9 cellular contexts compared by ENCODE assay signal in the genomic region with DNA sequence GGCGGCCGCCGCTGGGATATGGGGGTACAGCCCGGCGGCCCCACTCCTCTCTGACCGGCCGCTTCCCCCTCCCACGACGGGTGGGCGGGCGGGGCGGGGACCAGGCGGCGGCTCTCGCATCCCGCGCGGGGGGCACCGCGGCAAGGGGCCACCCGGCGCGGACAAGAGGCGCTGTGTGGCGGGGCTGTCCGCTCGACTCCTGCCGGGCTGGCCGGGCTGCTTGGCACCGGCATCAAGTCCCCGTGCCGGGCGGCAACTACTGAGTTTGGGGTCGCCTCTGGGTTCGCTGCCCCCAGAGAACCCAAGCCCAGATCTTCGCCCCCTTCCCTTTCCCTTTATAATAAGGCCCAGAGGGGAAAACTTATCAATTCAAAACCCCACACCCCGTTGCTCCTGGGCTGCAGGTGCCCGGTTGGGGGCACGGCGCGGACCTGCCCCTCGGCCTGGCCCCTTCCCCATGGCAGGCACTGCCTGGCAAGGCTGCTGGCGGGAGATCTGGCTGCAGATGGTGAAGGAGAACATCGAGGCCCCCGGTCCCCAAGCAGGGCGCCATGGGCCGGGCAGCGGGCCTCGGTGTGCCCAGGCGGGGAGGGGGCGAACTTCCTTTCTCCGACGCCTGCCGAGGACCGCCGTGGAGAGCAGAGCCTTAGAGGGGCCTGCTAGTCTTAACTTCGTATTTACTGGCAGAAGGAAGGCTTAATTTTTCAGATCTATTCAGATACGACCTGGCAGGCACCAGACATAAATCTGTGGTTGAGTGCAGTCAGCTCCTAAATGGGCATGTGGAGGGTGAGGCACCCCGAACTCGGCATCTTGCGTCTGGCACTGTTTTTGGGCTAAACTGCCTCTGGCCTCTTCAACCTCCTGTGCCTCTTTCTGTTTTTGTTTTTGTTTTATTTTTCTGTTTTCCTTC. TPM values are rescaled to one million over a fixed set of nuclear protein-coding genes. Genes with fewer than 3 reads are reported as not detected.
DNase-seq lines count a peak whose midpoint lies in the region; ATAC-seq and TF ChIP-seq lines count a peak whose summit lies in the region.
"Had no signal": no experiment of that assay in that cellular context is flagged by ENCODE, and none has a peak within 500 bp of the region (broad histone marks: within the 10 kb centered on the region; RNA-seq: fewer than 3 reads in every experiment).

No MANE protein-coding gene starts in this region.

- H3K4me3 ChIP-seq in MG63 = peak overlapping the region; percentile 58

- intact Hi-C loops in CD4-positive, alpha-beta T cell (cut with DNase I, micrococcal nuclease) = loop anchor here (2.0 to 5.0 kb wide), 2 partner anchors 32 to 51 kb away; no protein-coding TSS in a partner anchor

- H3K27me3 ChIP-seq in CD4-positive, alpha-beta T cell (ENCODE audit: control insufficient read depth, insufficient read depth, low read length) = no peaks in the 10 kb centered on the region
- no peaks in the 10 kb centered on the region for H3K27me3 ChIP-seq in MG63

- peaks cover 47% of the 10 kb centered on the region for H3K4me1 Mint-ChIP-seq in CD4-positive, alpha-beta T cell (ENCODE audit: low read depth)
- peaks cover 22 to 27% of the 10 kb centered on the region in 2 donors for H3K4me1 Mint-ChIP-seq in effector memory CD8-positive, alpha-beta T cell (ENCODE audit: low read depth in 2 of 2)
- peaks cover 47% of the 10 kb centered on the region for H3K4me1 Mint-ChIP-seq in neural crest cell

- CTCF ChIA-PET in CD4-positive, alpha-beta T cell (lab: Charles Lee) = interaction anchor here (1.5 kb wide), 1 partner anchor 13 kb away, joined by 5 read pairs; no protein-coding TSS in a partner anchor

- H3K9me3 ChIP-seq in CD4-positive, alpha-beta T cell (ENCODE audit: control insufficient read depth, low read length) = no peaks in the 10 kb centered on the region
- H3K9me3 ChIP-seq in MG63 = no peaks in the 10 kb centered on the region

- H3K27me3 Mint-ChIP-seq in CD4-positive, alpha-beta T cell = no peaks in the 10 kb centered on the region
- peaks cover 0 to 15% of the 10 kb centered on the region in 2 donors for H3K27me3 Mint-ChIP-seq in effector memory CD8-positive, alpha-beta T cell
- H3K27me3 Mint-ChIP-seq in neural crest cell (ENCODE audit: low read depth) = no peaks in the 10 kb centered on the region

- no peaks in the 10 kb centered on the region for H3K9me3 Mint-ChIP-seq in CD4-positive, alpha-beta T cell
- H3K9me3 Mint-ChIP-seq in effector memory CD8-positive, alpha-beta T cell = no peaks in the 10 kb centered on the region
- no peaks in the 10 kb centered on the region for H3K9me3 Mint-ChIP-seq in neural crest cell

- H3K36me3 ChIP-seq in MG63 = no peaks in the 10 kb centered on the region

- peak in 2 of 10 experiments; percentile 19 to 27 for DNase-seq in CD4-positive, alpha-beta T cell
- DNase-seq in MG63 = no peak
- no peak for DNase-seq in effector memory CD8-positive, alpha-beta T cell
- no peak for DNase-seq in neural crest cell (ENCODE audit: low read depth, low spot score)
- DNase-seq in GM03348 (ENCODE audit: low spot score) = no peak

- H3K36me3 Mint-ChIP-seq in CD4-positive, alpha-beta T cell (ENCODE audit: low read depth) = peaks cover 8% of the 10 kb centered on the region
- H3K36me3 Mint-ChIP-seq in effector memory CD8-positive, alpha-beta T cell (ENCODE audit: insufficient read depth) = no peaks in the 10 kb centered on the region
- no peaks in the 10 kb centered on the region for H3K36me3 Mint-ChIP-seq in neural crest cell (ENCODE audit: low read depth)

- peak overlapping the region; percentile 99 for H3K27ac Mint-ChIP-seq in CD4-positive, alpha-beta T cell
- peak overlapping the region in 1 of 2 donors; percentile 82 for H3K27ac Mint-ChIP-seq in effector memory CD8-positive, alpha-beta T cell
- peak overlapping the region; percentile 28 for H3K27ac Mint-ChIP-seq in neural crest cell (ENCODE audit: unreplicated experiment)

- no peak for ATAC-seq in CD4-positive, alpha-beta T cell (ENCODE audit: poor library complexity)
- ATAC-seq in effector memory CD8-positive, alpha-beta T cell (replicated peaks) = no peak
- ATAC-seq in HG03175 (IDR thresholded peaks at IDR 0.05; ENCODE audit: unreplicated experiment) = no peak
- no peak for ATAC-seq in GM18861 (IDR thresholded peaks at IDR 0.05; ENCODE audit: unreplicated experiment)
- ATAC-seq in GM21515 (IDR thresholded peaks at IDR 0.05; ENCODE audit: unreplicated experiment) = no peak

- POLR2A ChIA-PET in CD4-positive, alpha-beta T cell (lab: Charles Lee) = interaction anchor here (0.7 to 2.5 kb wide), 9 partner anchors 8 to 382 kb away, joined by 3 to 15 read pairs (median 3); a partner anchor contains a TSS

- H3K27ac ChIP-seq in CD4-positive, alpha-beta T cell (ENCODE audit: low read depth, low read length) = peak overlapping the region; percentile 30

- peak overlapping the region; percentile 90 for H3K4me3 Mint-ChIP-seq in CD4-positive, alpha-beta T cell
- H3K4me3 Mint-ChIP-seq in effector memory CD8-positive, alpha-beta T cell = peak overlapping the region; percentile 65 to 83
- peak overlapping the region; percentile 92 for H3K4me3 Mint-ChIP-seq in neural crest cell

- TF ChIP-seq CTCF in CD4-positive, alpha-beta T cell (IDR thresholded peaks at IDR 0.05) = no peak
- TF ChIP-seq CTCF in neural crest cell (conservative IDR thresholded peaks at IDR 0.05) = no peak

RNA-seq across cellular contexts. Expression of a gene that starts 0.9 kb away (rescaled TPM):
- 100 to 1,000 TPM; 123 to 126 TPM for total RNA-seq in CD4-positive, alpha-beta T cell
- 20.0 and 28.0 TPM in 2 replicates for total RNA-seq in MG63 (2014; rRNA removed; shearing (Covaris generic); ENCODE audit: low replicate concordance)
- 78.6 and 79.9 TPM in 2 replicates for total RNA-seq in neural crest cell
- total RNA-seq: LHCN-M2 had no signal

RNA-seq across cellular contexts. Expression of a gene that starts 38.2 kb away (rescaled TPM):
- not detected for total RNA-seq in CD4-positive, alpha-beta T cell
- not detected in 2 replicates for total RNA-seq in MG63 (2014; rRNA removed; shearing (Covaris generic); ENCODE audit: low replicate concordance)
- not detected in 2 replicates for total RNA-seq in neural crest cell
- total RNA-seq: LHCN-M2 had no signal
